Comparison of ENCODE assay signal across 11 cellular contexts in the genomic region with DNA sequence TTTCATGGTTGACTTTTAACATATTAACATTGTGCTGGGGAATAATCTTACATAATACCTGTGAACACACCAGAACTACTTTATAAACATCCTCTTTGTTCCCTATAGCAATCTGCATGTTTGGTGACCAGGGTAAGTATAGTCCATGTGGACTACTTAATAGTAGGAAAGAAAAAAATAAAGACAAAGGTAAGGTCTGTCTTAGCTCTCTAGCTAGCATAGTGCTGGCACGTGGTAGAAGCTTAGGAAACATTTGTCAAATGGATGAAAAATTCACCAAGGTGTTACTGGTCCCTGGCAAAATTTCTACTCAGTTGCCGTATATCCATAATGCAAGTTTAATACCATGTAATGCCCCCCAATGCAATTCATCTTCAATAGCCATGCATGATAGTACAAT.
"Had no signal": no experiment of that assay in that cellular context is flagged by ENCODE, and none has a peak within 500 bp of the region (broad histone marks: within the 10 kb centered on the region; RNA-seq: fewer than 3 reads in every experiment).

No MANE protein-coding gene starts in this region.

- H3K9me3 Mint-ChIP-seq: activated naive CD4-positive, alpha-beta T cell treated with anti-CD3 and anti-CD28 coated beads, Interleukin-2, amount 10 ng/mL, durations not matched to agents 7 days and 5 days; memory B cell; nephron progenitor cell had no signal

- H3K4me1 Mint-ChIP-seq: activated naive CD4-positive, alpha-beta T cell treated with anti-CD3 and anti-CD28 coated beads, Interleukin-2, amount 10 ng/mL, durations not matched to agents 7 days and 5 days; nephron progenitor cell had no signal

- H3K4me3 ChIP-seq: esophagus squamous epithelium, ovary, stomach, uterus had no signal

- H3K27ac Mint-ChIP-seq: activated naive CD4-positive, alpha-beta T cell treated with anti-CD3 and anti-CD28 coated beads, Interleukin-2, amount 10 ng/mL, durations not matched to agents 7 days and 5 days; memory B cell; nephron progenitor cell had no signal

- FAIRE-seq: bronchial epithelial cell, endometrium had no signal

- H3K27me3 ChIP-seq: esophagus squamous epithelium, ovary, stomach, uterus had no signal

- H3K27ac ChIP-seq: ovary, WERI-Rb-1 had no signal

- H3K36me3 ChIP-seq: esophagus squamous epithelium, ovary, stomach, uterus, WERI-Rb-1 had no signal

- DNase-seq: activated naive CD4-positive, alpha-beta T cell treated with anti-CD3 and anti-CD28 coated beads, Interleukin-2, amount 10 ng/mL, durations not matched to agents 7 days and 5 days; esophagus squamous epithelium; nephron progenitor cell; ovary; stomach; WERI-Rb-1 had no signal

- H3K4me3 Mint-ChIP-seq: activated CD4-positive, alpha-beta T cell treated with anti-CD3 and anti-CD28 coated beads for 36 hours; activated naive CD4-positive, alpha-beta T cell treated with anti-CD3 and anti-CD28 coated beads, Interleukin-2, amount 10 ng/mL, durations not matched to agents 7 days and 5 days; memory B cell; nephron progenitor cell had no signal

- H3K9me3 ChIP-seq: esophagus squamous epithelium, ovary, stomach, uterus had no signal

- H3K36me3 Mint-ChIP-seq: activated naive CD4-positive, alpha-beta T cell treated with anti-CD3 and anti-CD28 coated beads, Interleukin-2, amount 10 ng/mL, durations not matched to agents 7 days and 5 days; memory B cell had no signal

- H3K4me1 ChIP-seq: uterus had no signal
